In the genomic region with DNA sequence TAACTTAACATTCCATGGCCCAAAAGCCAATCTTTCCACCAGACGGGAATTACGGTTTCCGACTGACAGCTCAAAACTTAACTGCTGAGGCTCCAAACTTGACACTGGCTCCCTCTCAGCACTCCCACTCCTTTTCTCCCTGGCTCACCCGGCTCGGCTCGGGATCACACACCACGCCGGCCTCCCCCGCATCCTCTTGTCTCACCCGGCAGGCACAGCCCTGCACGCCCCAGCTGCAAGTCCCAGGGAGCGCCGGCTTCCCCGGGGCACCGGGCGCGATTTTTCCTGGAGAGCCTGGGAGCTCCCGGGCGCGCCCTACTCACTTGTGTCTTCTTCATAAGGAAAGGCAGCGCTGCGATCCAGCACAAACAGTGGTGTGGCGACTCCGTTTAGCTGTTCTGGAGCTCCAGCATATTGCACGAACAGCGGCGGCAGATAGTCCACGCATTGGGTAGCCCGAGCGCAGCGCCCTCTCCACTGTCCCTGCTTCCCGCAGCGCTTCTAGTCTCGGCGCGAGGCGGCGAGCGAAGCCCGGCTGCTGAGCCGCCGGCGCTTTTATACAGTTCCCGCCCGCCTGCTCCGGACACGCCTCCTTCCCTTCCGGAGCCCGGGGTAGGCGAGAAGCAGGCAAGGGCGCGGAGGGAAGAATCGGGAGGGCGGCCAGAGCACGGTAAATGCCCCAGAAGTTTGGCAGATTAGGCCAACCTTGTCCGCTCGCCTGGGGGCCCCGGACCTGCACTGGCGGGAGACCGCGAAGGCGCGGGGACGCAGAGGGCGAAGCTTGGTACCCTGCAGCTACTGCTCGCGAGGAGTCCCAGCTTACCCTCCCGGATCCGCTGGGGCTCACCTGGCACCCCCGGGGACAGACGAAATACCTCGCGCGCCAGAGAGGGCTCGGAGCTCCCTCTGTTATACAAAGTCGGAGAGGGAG, we compare ENCODE assay signal across 8 cellular contexts. TPM values are rescaled to one million over a fixed set of nuclear protein-coding genes. Genes with fewer than 3 reads are reported as not detected.
DNase-seq lines count a peak whose midpoint lies in the region; ATAC-seq and TF ChIP-seq lines count a peak whose summit lies in the region.

A gene with protein sequence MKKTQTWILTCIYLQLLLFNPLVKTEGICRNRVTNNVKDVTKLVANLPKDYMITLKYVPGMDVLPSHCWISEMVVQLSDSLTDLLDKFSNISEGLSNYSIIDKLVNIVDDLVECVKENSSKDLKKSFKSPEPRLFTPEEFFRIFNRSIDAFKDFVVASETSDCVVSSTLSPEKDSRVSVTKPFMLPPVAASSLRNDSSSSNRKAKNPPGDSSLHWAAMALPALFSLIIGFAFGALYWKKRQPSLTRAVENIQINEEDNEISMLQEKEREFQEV (minus strand): TSS at position 531 of the 931 bp plus-strand sequence. CDS start 193 bp downstream, at position 338.

- peak within 1 kb of the TSS in 1 of 2 experiments; percentile 99 for H3K23ac ChIP-seq in mesenchymal stem cell (ENCODE audit: low read length in 2 of 2)

- H3K4me3 Mint-ChIP-seq in activated CD4-positive, alpha-beta T cell treated with anti-CD3 and anti-CD28 coated beads, Interleukin-2, amount 10 ng/mL, durations not matched to agents 7 days and 5 days, result peak within 1 kb of the TSS; percentile 57

- peak within 1 kb of the TSS in 1 of 2 experiments; percentile 78 for H3K14ac ChIP-seq in mesenchymal stem cell (ENCODE audit: low read length in 2 of 2)

- peak; percentile 78 for ATAC-seq in HG02943 (IDR thresholded peaks at IDR 0.05; ENCODE audit: low read depth, unreplicated experiment)

- WGBS in mesenchymal stem cell, result under 1% methylated on average over 74 of the region's 76 CpGs

- peak within 1 kb of the TSS; percentile 83 for H2AFZ ChIP-seq in mesenchymal stem cell (ENCODE audit: low read depth, low read length)

- H3K27me3 Mint-ChIP-seq in activated CD4-positive, alpha-beta T cell treated with anti-CD3 and anti-CD28 coated beads, Interleukin-2, amount 10 ng/mL, durations not matched to agents 7 days and 5 days, result peaks cover 51% of the 10 kb centered on the region

- CTCF ChIA-PET in activated CD4-positive, alpha-beta T cell treated with anti-CD3 and anti-CD28 coated beads, Interleukin-2, amount 10 ng/mL, durations not matched to agents 7 days and 5 days (lab: Charles Lee), result interaction anchor here (1.2 kb wide), 1 partner anchor 20 kb away, joined by 3 read pairs; no protein-coding TSS in a partner anchor

- H3K27ac Mint-ChIP-seq in activated CD4-positive, alpha-beta T cell treated with anti-CD3 and anti-CD28 coated beads, Interleukin-2, amount 10 ng/mL, durations not matched to agents 7 days and 5 days, result no peak within 1 kb of the TSS

- H2BK12ac ChIP-seq in mesenchymal stem cell (ENCODE audit: low read length in 2 of 2), result peak within 1 kb of the TSS; percentile 52 to 71

- H2BK120ac ChIP-seq in mesenchymal stem cell (ENCODE audit: low read depth, low read length), result no peak within 1 kb of the TSS

- no peaks in the 10 kb centered on the region for H3K9me3 Mint-ChIP-seq in activated CD4-positive, alpha-beta T cell treated with anti-CD3 and anti-CD28 coated beads, Interleukin-2, amount 10 ng/mL, durations not matched to agents 7 days and 5 days

- H3K79me1 ChIP-seq in mesenchymal stem cell (replicated peaks; ENCODE audit: low read length, poor library complexity, severe bottlenecking), result peaks cover 5% of the 10 kb centered on the region

- POLR2A ChIA-PET in activated CD4-positive, alpha-beta T cell treated with anti-CD3 and anti-CD28 coated beads, Interleukin-2, amount 10 ng/mL, durations not matched to agents 7 days and 5 days (lab: Charles Lee), result no interaction called here

- H2BK15ac ChIP-seq in mesenchymal stem cell (ENCODE audit: low read depth, poor library complexity, severe bottlenecking), result peak within 1 kb of the TSS; percentile 67

- H4K8ac ChIP-seq in mesenchymal stem cell (ENCODE audit: low read length), result peak within 1 kb of the TSS; percentile 37

- TF ChIP-seq CTCF in VCaP (conservative IDR thresholded peaks at IDR 0.05) (peak; percentile 70), epithelial cell of esophagus (IDR thresholded peaks at IDR 0.05; ENCODE audit: insufficient read depth, low read depth, low read length, missing control alignments) (peak; percentile 37)

- peak; percentile 16 for DNase-seq in activated CD4-positive, alpha-beta T cell treated with anti-CD3 and anti-CD28 coated beads, Interleukin-2, amount 10 ng/mL, durations not matched to agents 7 days and 5 days
- no peak for DNase-seq in activated CD4-positive, alpha-beta T cell treated with anti-CD3 and anti-CD28 coated beads, Interleukin-2, amount 50 U/mL, for 4 hours
- DNase-seq in NCI-H2029 treated with DMSO at 0.1 percent for 48 hours (lab: John Stamatoyannopoulos, UW) (peak; percentile 81), epithelial cell of esophagus (ENCODE audit: low read depth) (peak; percentile 88), mesenchymal stem cell (peak; percentile 92), stromal cell of bone marrow (ENCODE audit: low read depth) (peak; percentile 84)

- no peak within 1 kb of the TSS for H4K91ac ChIP-seq in mesenchymal stem cell (ENCODE audit: low read length)

- H2BK5ac ChIP-seq in mesenchymal stem cell (ENCODE audit: low read depth, low read length, poor library complexity, severe bottlenecking), result no peak within 1 kb of the TSS

- H3K4me1 ChIP-seq in mesenchymal stem cell (ENCODE audit: control insufficient read depth, insufficient read depth, low read depth, low read length), result no peaks in the 10 kb centered on the region

- H3K4me3 ChIP-seq in epithelial cell of esophagus (ENCODE audit: low read length) (peak within 1 kb of the TSS; percentile 89), mesenchymal stem cell (ENCODE audit: insufficient read depth in 1 of 2, low read depth in 1 of 2, low read length in 2 of 2) (peak within 1 kb of the TSS; percentile 91 to 96)

- H3K36me3 ChIP-seq in mesenchymal stem cell (ENCODE audit: control insufficient read depth in 1 of 2, insufficient read depth in 2 of 2, low read depth in 1 of 2, low read length in 2 of 2), result no peaks in the 10 kb centered on the region

- H3K9me3 ChIP-seq in mesenchymal stem cell (ENCODE audit: control insufficient read depth, low read length), result peaks cover 2% of the 10 kb centered on the region

- H3K4me1 Mint-ChIP-seq in activated CD4-positive, alpha-beta T cell treated with anti-CD3 and anti-CD28 coated beads, Interleukin-2, amount 10 ng/mL, durations not matched to agents 7 days and 5 days, result peaks cover 13% of the 10 kb centered on the region

- no peaks in the 10 kb centered on the region for H3K27me3 ChIP-seq in mesenchymal stem cell (ENCODE audit: control insufficient read depth in 1 of 2, insufficient read depth in 1 of 2, low read length in 2 of 2)

- H2AK5ac ChIP-seq in mesenchymal stem cell (ENCODE audit: low read length, severe bottlenecking), result no peak within 1 kb of the TSS

- peak within 1 kb of the TSS; percentile 76 for H3K4me2 ChIP-seq in mesenchymal stem cell (ENCODE audit: low read length, poor library complexity, severe bottlenecking)

- H3K4ac ChIP-seq in mesenchymal stem cell (ENCODE audit: low read depth in 1 of 2, low read length in 2 of 2), result peak within 1 kb of the TSS in 1 of 2 experiments; percentile 76

- peak within 1 kb of the TSS; percentile 75 to 81 for H3K18ac ChIP-seq in mesenchymal stem cell (ENCODE audit: low read depth in 1 of 2, low read length in 2 of 2)

- H3K36me3 Mint-ChIP-seq in activated CD4-positive, alpha-beta T cell treated with anti-CD3 and anti-CD28 coated beads, Interleukin-2, amount 10 ng/mL, durations not matched to agents 7 days and 5 days (ENCODE audit: low read depth), result no peaks in the 10 kb centered on the region

- H3K9ac ChIP-seq in mesenchymal stem cell (ENCODE audit: low read length), result peak within 1 kb of the TSS; percentile 93

- H3K27ac ChIP-seq in VCaP, result peak within 1 kb of the TSS; percentile 67
- peak within 1 kb of the TSS; percentile 16 for H3K27ac ChIP-seq in mesenchymal stem cell (ENCODE audit: low read length, poor library complexity, severe bottlenecking)

RNA-seq across cellular contexts. Expression of the gene that starts here (rescaled TPM):
- total RNA-seq in activated CD4-positive, alpha-beta T cell treated with anti-CD3 and anti-CD28 coated beads, Interleukin-2, amount 10 ng/mL, durations not matched to agents 7 days and 5 days, result under 1 TPM in 1 of 2 experiments, not detected in 1; 0.12 TPM
- polyA plus RNA-seq in mesenchymal stem cell (2013, experiment 1 of 2), result 6.9 TPM
- polyA plus RNA-seq in mesenchymal stem cell (2013, experiment 2 of 2), result 7.3 TPM

Comparison
In these comparisons a context has a peak if more than half of its experiments do, and no peak if none do; other contexts are left out.
1. Peak in DNase-seq in activated CD4-positive, alpha-beta T cell treated with anti-CD3 and anti-CD28 coated beads, Interleukin-2, amount 10 ng/mL, durations not matched to agents 7 days and 5 days; RNA of the gene not detected or under 1 TPM.
2. DNase-seq: peak in NCI-H2029 treated with DMSO at 0.1 percent for 48 hours (single experiment), epithelial cell of esophagus (single experiment), mesenchymal stem cell (single experiment) and stromal cell of bone marrow (single experiment); none in activated CD4-positive, alpha-beta T cell treated with anti-CD3 and anti-CD28 coated beads, Interleukin-2, amount 50 U/mL, for 4 hours (0 of 2).